ENCODE assay signal across 13 cellular contexts in genomic region chr10:110822708-110823291, GRCh38. TPM values are rescaled to one million over a fixed set of nuclear protein-coding genes. Genes with fewer than 3 reads are reported as not detected.
DNase-seq lines count a peak whose midpoint lies in the region; ATAC-seq and TF ChIP-seq lines count a peak whose summit lies in the region.
"Had no signal": no experiment of that assay in that cellular context is flagged by ENCODE, and none has a peak within 500 bp of the region (broad histone marks: within the 10 kb centered on the region; RNA-seq: fewer than 3 reads in every experiment).

No MANE protein-coding gene starts in this region.

- WGBS in iPS DF 6.9 (ENCODE audit: insufficient coverage, insufficient read length) = no CpG with 5 or more reads among the region's 8 CpGs

- H3K4me3 Mint-ChIP-seq in CD8-positive, alpha-beta memory T cell = no peak overlapping the region
- H3K4me3 Mint-ChIP-seq in activated T-cell treated with anti-CD3 and anti-CD28 coated beads, Interleukin-2, amount 50 U/mL, for 24 hours = no peak overlapping the region
- H3K4me3 Mint-ChIP-seq: activated CD4-positive, alpha-beta memory T cell treated with anti-CD3 and anti-CD28 coated beads for 36 hours; activated naive CD8-positive, alpha-beta T cell treated with anti-CD3 and anti-CD28 coated beads, Interleukin-2, amount 50 U/mL, for 24 hours had no signal

- peak overlapping the region in 3 of 8 donors; percentile 22 to 63 (median 25) for H3K27ac Mint-ChIP-seq in CD8-positive, alpha-beta memory T cell
- H3K27ac Mint-ChIP-seq in activated T-cell treated with anti-CD3 and anti-CD28 coated beads, Interleukin-2, amount 50 U/mL, for 24 hours = no peak overlapping the region
- H3K27ac Mint-ChIP-seq: activated CD4-positive, alpha-beta memory T cell treated with anti-CD3 and anti-CD28 coated beads for 36 hours; activated naive CD8-positive, alpha-beta T cell treated with anti-CD3 and anti-CD28 coated beads, Interleukin-2, amount 50 U/mL, for 24 hours had no signal

- H3K27me3 Mint-ChIP-seq in CD8-positive, alpha-beta memory T cell = no peaks in the 10 kb centered on the region
- H3K27me3 Mint-ChIP-seq in activated T-cell treated with anti-CD3 and anti-CD28 coated beads, Interleukin-2, amount 50 U/mL, for 24 hours = no peaks in the 10 kb centered on the region
- H3K27me3 Mint-ChIP-seq: activated CD4-positive, alpha-beta memory T cell treated with anti-CD3 and anti-CD28 coated beads for 36 hours; activated naive CD8-positive, alpha-beta T cell treated with anti-CD3 and anti-CD28 coated beads, Interleukin-2, amount 50 U/mL, for 24 hours had no signal

- H3K9me3 Mint-ChIP-seq in CD8-positive, alpha-beta memory T cell = no peaks in the 10 kb centered on the region
- H3K9me3 Mint-ChIP-seq in activated T-cell treated with anti-CD3 and anti-CD28 coated beads, Interleukin-2, amount 50 U/mL, for 24 hours = no peaks in the 10 kb centered on the region
- H3K9me3 Mint-ChIP-seq: activated CD4-positive, alpha-beta memory T cell treated with anti-CD3 and anti-CD28 coated beads for 36 hours; activated naive CD8-positive, alpha-beta T cell treated with anti-CD3 and anti-CD28 coated beads, Interleukin-2, amount 50 U/mL, for 24 hours had no signal

- H3K4me3 ChIP-seq in H7 (ENCODE audit: insufficient read depth, low read depth, low read length) (no peak overlapping the region), WERI-Rb-1 (ENCODE audit: low read depth, low read length) (no peak overlapping the region), iPS DF 6.9 (ENCODE audit: low read length) (no peak overlapping the region)
- no peak overlapping the region for H3K4me3 ChIP-seq in CD8-positive, alpha-beta memory T cell (ENCODE audit: low read length)
- H3K4me3 ChIP-seq: SJSA1 had no signal

- H3K36me3 ChIP-seq in H7 (replicated peaks; ENCODE audit: control insufficient read depth, insufficient read depth, low read length) = no peaks in the 10 kb centered on the region
- H3K36me3 ChIP-seq in WERI-Rb-1 = no peaks in the 10 kb centered on the region
- no peaks in the 10 kb centered on the region for H3K36me3 ChIP-seq in iPS DF 6.9 (ENCODE audit: control insufficient read depth, insufficient read depth, low read length)
- no peaks in the 10 kb centered on the region for H3K36me3 ChIP-seq in CD8-positive, alpha-beta memory T cell (ENCODE audit: insufficient read depth, low read length)

- H3K27ac ChIP-seq in WERI-Rb-1 (peak overlapping the region; percentile 38; the same call in 1 of the 2 replicates), iPS DF 6.9 (ENCODE audit: low read length) (no peak overlapping the region)
- H3K27ac ChIP-seq in CD8-positive, alpha-beta memory T cell (ENCODE audit: low read depth, low read length) = no peak overlapping the region
- H3K27ac ChIP-seq: SJSA1 had no signal

- no peak for ATAC-seq in HG02884 (IDR thresholded peaks at IDR 0.05; ENCODE audit: unreplicated experiment)
- ATAC-seq: activated naive CD8-positive, alpha-beta T cell treated with anti-CD3 and anti-CD28 coated beads, Interleukin-2, amount 50 U/mL, for 24 hours had no signal

- H3K36me3 Mint-ChIP-seq in CD8-positive, alpha-beta memory T cell = no peaks in the 10 kb centered on the region
- no peaks in the 10 kb centered on the region for H3K36me3 Mint-ChIP-seq in activated T-cell treated with anti-CD3 and anti-CD28 coated beads, Interleukin-2, amount 50 U/mL, for 24 hours (ENCODE audit: low read depth)
- H3K36me3 Mint-ChIP-seq: activated CD4-positive, alpha-beta memory T cell treated with anti-CD3 and anti-CD28 coated beads for 36 hours had no signal

- H3K4me1 Mint-ChIP-seq in CD8-positive, alpha-beta memory T cell = peaks cover 2 to 6% (median 5%) of the 10 kb centered on the region in 3 donors
- peaks cover 2% of the 10 kb centered on the region for H3K4me1 Mint-ChIP-seq in activated T-cell treated with anti-CD3 and anti-CD28 coated beads, Interleukin-2, amount 50 U/mL, for 24 hours (ENCODE audit: low read depth)

- H3K4me1 ChIP-seq in iPS DF 6.9 (ENCODE audit: control insufficient read depth, insufficient read depth, low read length) = 0 out of 2 replicates have a peak, but pooled peaks cover 1% of the 10 kb centered on the region
- H3K4me1 ChIP-seq in CD8-positive, alpha-beta memory T cell (ENCODE audit: insufficient read depth, low read length) = no peaks in the 10 kb centered on the region
- H3K4me1 ChIP-seq: SJSA1 had no signal

- TF ChIP-seq CTCF in WERI-Rb-1 (IDR thresholded peaks at IDR 0.05; ENCODE audit: low read depth, low read length) = no peak

- POLR2A ChIA-PET in CD8-positive, alpha-beta memory T cell (lab: Charles Lee) = no interaction called here

- DNase-seq in H7 (peak; percentile 73), WERI-Rb-1 (no peak), iPS DF 6.9 (ENCODE audit: low read depth, low spot score) (peak; percentile 22), putamen (ENCODE audit: low spot score) (peak; percentile 65)
- DNase-seq in CD8-positive, alpha-beta memory T cell = no peak
- DNase-seq in activated T-cell treated with anti-CD3 and anti-CD28 coated beads, Interleukin-2, amount 50 U/mL, for 24 hours = no peak
- no peak for DNase-seq in stimulated activated CD4-positive, alpha-beta T cell treated with anti-CD3 and anti-CD28 coated beads, Interleukin-2, amount 100 ng/mL, for 24 hours
- DNase-seq: activated CD4-positive, alpha-beta memory T cell treated with anti-CD3 and anti-CD28 coated beads for 36 hours; activated naive CD8-positive, alpha-beta T cell treated with anti-CD3 and anti-CD28 coated beads, Interleukin-2, amount 50 U/mL, for 24 hours; GOT3; stimulated activated CD4-positive, alpha-beta T cell treated with anti-CD3 and anti-CD28 coated beads, Interleukin-4, amount 100 ng/mL, for 24 hours had no signal

- CTCF ChIA-PET in CD8-positive, alpha-beta memory T cell (lab: Charles Lee) = interaction anchor here (1.5 kb wide), 1 partner anchor 50 kb away, joined by 4 read pairs; no protein-coding TSS in a partner anchor

- H3K9me3 ChIP-seq in WERI-Rb-1 (ENCODE audit: severe bottlenecking) = no peaks in the 10 kb centered on the region
- H3K9me3 ChIP-seq in iPS DF 6.9 (ENCODE audit: control insufficient read depth, insufficient read depth, low read length) = no peaks in the 10 kb centered on the region
- no peaks in the 10 kb centered on the region for H3K9me3 ChIP-seq in CD8-positive, alpha-beta memory T cell (ENCODE audit: low read length)
- H3K9me3 ChIP-seq: SJSA1 had no signal

- no peaks in the 10 kb centered on the region for H3K27me3 ChIP-seq in H7 (ENCODE audit: control insufficient read depth, insufficient read depth, low read length)
- no peaks in the 10 kb centered on the region for H3K27me3 ChIP-seq in WERI-Rb-1 (ENCODE audit: insufficient read depth, low read depth, severe bottlenecking)
- H3K27me3 ChIP-seq in iPS DF 6.9 (ENCODE audit: control insufficient read depth, insufficient read depth, low read length) = no peaks in the 10 kb centered on the region
- H3K27me3 ChIP-seq in CD8-positive, alpha-beta memory T cell (ENCODE audit: insufficient read depth, low read length, poor library complexity, severe bottlenecking) = no peaks in the 10 kb centered on the region
- H3K27me3 ChIP-seq: SJSA1 had no signal

RNA-seq across cellular contexts. Expression of gene PDCD4, which starts 48.9 kb away (rescaled TPM):
- total RNA-seq in H7 (2014; rRNA removed; shearing (Covaris generic)) = 9.0 and 17.4 TPM in 2 replicates
- 10 to 100 TPM; 88.4 to 96.1 TPM for total RNA-seq in CD8-positive, alpha-beta memory T cell
- polyA plus RNA-seq in CD8-positive, alpha-beta memory T cell = 540 TPM

Comparison
In these comparisons a context has a peak if more than half of its experiments do, and no peak if none do; other contexts are left out.
1. DNase-seq: peak in H7 (single experiment), iPS DF 6.9 (single experiment) and putamen (single experiment); none in WERI-Rb-1 (single experiment), CD8-positive, alpha-beta memory T cell (0 of 5), activated T-cell treated with anti-CD3 and anti-CD28 coated beads, Interleukin-2, amount 50 U/mL, for 24 hours (single experiment) and stimulated activated CD4-positive, alpha-beta T cell treated with anti-CD3 and anti-CD28 coated beads, Interleukin-2, amount 100 ng/mL, for 24 hours (0 of 2).